9 cellular contexts compared by ENCODE assay signal in the genomic region with DNA sequence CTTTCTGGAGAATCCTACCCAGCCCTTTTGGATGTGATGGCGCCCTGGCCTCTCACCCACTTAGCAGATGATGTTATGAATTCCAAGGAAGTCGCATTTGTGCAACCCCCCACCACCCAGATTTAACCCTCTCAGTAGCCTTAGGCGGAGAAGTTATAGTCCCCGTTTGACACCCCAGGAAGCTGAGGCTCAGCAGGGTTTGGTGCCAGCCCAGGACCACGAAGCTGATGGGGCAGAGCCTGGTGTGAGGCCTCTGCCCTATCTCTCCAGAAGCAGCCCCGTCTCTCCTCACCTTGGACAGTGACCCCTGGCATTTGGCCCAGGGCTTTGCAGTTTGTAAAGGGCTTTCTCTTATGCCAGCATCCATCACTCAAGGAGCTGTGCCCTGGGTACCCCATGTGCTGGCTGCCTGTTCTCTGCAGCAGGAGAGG. TPM values are rescaled to one million over a fixed set of nuclear protein-coding genes. Genes with fewer than 3 reads are reported as not detected.
DNase-seq lines count a peak whose midpoint lies in the region; ATAC-seq and TF ChIP-seq lines count a peak whose summit lies in the region.
"Had no signal": no experiment of that assay in that cellular context is flagged by ENCODE, and none has a peak within 500 bp of the region (broad histone marks: within the 10 kb centered on the region; RNA-seq: fewer than 3 reads in every experiment).

No MANE protein-coding gene starts in this region.

- no peak for TF ChIP-seq EP300 in tibial nerve (IDR thresholded peaks at IDR 0.05)

- H3K4me3 Mint-ChIP-seq in activated CD8-positive, alpha-beta memory T cell treated with anti-CD3 and anti-CD28 coated beads, Interleukin-2, amount 10 ng/mL, durations not matched to agents 7 days and 5 days, result peak overlapping the region; percentile 59

- H3K36me3 ChIP-seq in left lung (no peaks in the 10 kb centered on the region), tibial nerve (no peaks in the 10 kb centered on the region)

- H3K27ac Mint-ChIP-seq in activated CD8-positive, alpha-beta memory T cell treated with anti-CD3 and anti-CD28 coated beads, Interleukin-2, amount 10 ng/mL, durations not matched to agents 7 days and 5 days, result no peak overlapping the region

- intact Hi-C loops in left lung (cut with DNase I), result no loop called here

- CTCF ChIA-PET in activated CD8-positive, alpha-beta memory T cell treated with anti-CD3 and anti-CD28 coated beads, Interleukin-2, amount 10 ng/mL, durations not matched to agents 7 days and 5 days (lab: Charles Lee), result interaction anchor here (1.4 to 30.7 kb wide), 4 partner anchors 21 to 273 kb away, joined by 3 to 685 read pairs (median 20); no protein-coding TSS in a partner anchor

- WGBS in tibial nerve, 2 donors, result 6 to 19% methylated on average over 6 of the region's 6 CpGs

- H3K9me3 ChIP-seq in left lung, result no peaks in the 10 kb centered on the region
- H3K9me3 ChIP-seq in tibial nerve, result no peaks in the 10 kb centered on the region

- no peak for TF ChIP-seq POLR2A in tibial nerve (IDR thresholded peaks at IDR 0.05)

- peaks cover 24% of the 10 kb centered on the region for H3K4me1 Mint-ChIP-seq in activated CD8-positive, alpha-beta memory T cell treated with anti-CD3 and anti-CD28 coated beads, Interleukin-2, amount 10 ng/mL, durations not matched to agents 7 days and 5 days

- peaks cover 0 to 36% of the 10 kb centered on the region in 2 donors for H3K27me3 ChIP-seq in left lung
- H3K27me3 ChIP-seq in tibial nerve, result no peaks in the 10 kb centered on the region

- no peaks in the 10 kb centered on the region for H3K36me3 Mint-ChIP-seq in activated CD8-positive, alpha-beta memory T cell treated with anti-CD3 and anti-CD28 coated beads, Interleukin-2, amount 10 ng/mL, durations not matched to agents 7 days and 5 days

- no peak for ATAC-seq in activated CD8-positive, alpha-beta memory T cell treated with anti-CD3 and anti-CD28 coated beads, Interleukin-2, amount 10 ng/mL, durations not matched to agents 7 days and 5 days
- ATAC-seq in left lung (no peak), HG03565 (IDR thresholded peaks at IDR 0.05; ENCODE audit: unreplicated experiment) (no peak), HG02763 (IDR thresholded peaks at IDR 0.05; ENCODE audit: unreplicated experiment) (no peak)

- peak overlapping the region; percentile 41 to 65 for H3K27ac ChIP-seq in left lung
- peak overlapping the region; percentile 40 to 89 (median 78) for H3K27ac ChIP-seq in tibial nerve

- peaks cover 59% of the 10 kb centered on the region for H3K27me3 Mint-ChIP-seq in activated CD8-positive, alpha-beta memory T cell treated with anti-CD3 and anti-CD28 coated beads, Interleukin-2, amount 10 ng/mL, durations not matched to agents 7 days and 5 days

- in situ Hi-C loops in astrocyte of the spinal cord (cut with HindIII; ENCODE audit: low sequenced_read_pairs), result no loop called here

- peaks cover 29 to 54% of the 10 kb centered on the region in 2 donors for H3K4me1 ChIP-seq in left lung
- H3K4me1 ChIP-seq in tibial nerve, result peaks cover 0 to 54% (median 38%) of the 10 kb centered on the region in 4 donors

- TF ChIP-seq CTCF in astrocyte of the spinal cord (IDR thresholded peaks at IDR 0.05; ENCODE audit: low read depth, low read length), result no peak
- TF ChIP-seq CTCF in left lung (IDR thresholded peaks at IDR 0.05), result no peak
- no peak for TF ChIP-seq CTCF in tibial nerve (IDR thresholded peaks at IDR 0.05)
- no peak for TF ChIP-seq CTCF in GM10266 (IDR thresholded peaks at IDR 0.05; ENCODE audit: control insufficient read depth, insufficient read depth, low read depth, missing control alignments)

- DNase-seq in activated CD8-positive, alpha-beta memory T cell treated with anti-CD3 and anti-CD28 coated beads, Interleukin-2, amount 10 ng/mL, durations not matched to agents 7 days and 5 days, result no peak
- DNase-seq in activated CD8-positive, alpha-beta memory T cell treated with anti-CD3 and anti-CD28 coated beads, Interleukin-2, amount 50 U/mL, for 4 hours, result no peak
- DNase-seq in astrocyte of the spinal cord (ENCODE audit: low read depth, low spot score) (peak; percentile 7), left lung (peak in 1 of 2 donors; percentile 22), tibial nerve (ENCODE audit: low spot score in 2 of 2) (no peak), GM10266 (ENCODE audit: extremely low spot score) (no peak)
- DNase-seq: NCI-H774 had no signal

- H3K4me3 ChIP-seq in astrocyte of the spinal cord (ENCODE audit: low read depth, low read length) (peak overlapping the region; percentile 63), left lung (peak overlapping the region; percentile 66 to 88), tibial nerve (peak overlapping the region; percentile 45 to 98 (median 82))

- no peaks in the 10 kb centered on the region for H3K9me3 Mint-ChIP-seq in activated CD8-positive, alpha-beta memory T cell treated with anti-CD3 and anti-CD28 coated beads, Interleukin-2, amount 10 ng/mL, durations not matched to agents 7 days and 5 days (ENCODE audit: low read depth)

RNA-seq across cellular contexts. Expression of gene WFS1, which starts 1.1 kb away (rescaled TPM):
- 1 to 10 TPM; 1.8 to 2.2 TPM for total RNA-seq in activated CD8-positive, alpha-beta memory T cell treated with anti-CD3 and anti-CD28 coated beads, Interleukin-2, amount 10 ng/mL, durations not matched to agents 7 days and 5 days
- total RNA-seq in left lung, result 100 to 1,000 TPM in 1 of 2 donors, 10 to 100 TPM in 1; 40.1 to 103 TPM
- total RNA-seq in tibial nerve, result 100 to 1,000 TPM in 1 of 4 donors, 10 to 100 TPM in 3; 52.8 to 125 (median 57.9) TPM

Comparison
In these comparisons a context has a peak if more than half of its experiments do, and no peak if none do; other contexts are left out.
1. RNA of gene WFS1, which starts 1.1 kb away (total RNA-seq): 40.1 to 103 TPM in left lung and 52.8 to 125 TPM in tibial nerve; 1.8 to 2.2 TPM in activated CD8-positive, alpha-beta memory T cell treated with anti-CD3 and anti-CD28 coated beads, Interleukin-2, amount 10 ng/mL, durations not matched to agents 7 days and 5 days; every median in the first group is over 10 times any median in the second.
2. Peak in every context shown above with its lines, with median percentiles within 50 percentile points of each other: H3K4me3 ChIP-seq.